1 cellular context compared by ENCODE assay signal in the genomic region with DNA sequence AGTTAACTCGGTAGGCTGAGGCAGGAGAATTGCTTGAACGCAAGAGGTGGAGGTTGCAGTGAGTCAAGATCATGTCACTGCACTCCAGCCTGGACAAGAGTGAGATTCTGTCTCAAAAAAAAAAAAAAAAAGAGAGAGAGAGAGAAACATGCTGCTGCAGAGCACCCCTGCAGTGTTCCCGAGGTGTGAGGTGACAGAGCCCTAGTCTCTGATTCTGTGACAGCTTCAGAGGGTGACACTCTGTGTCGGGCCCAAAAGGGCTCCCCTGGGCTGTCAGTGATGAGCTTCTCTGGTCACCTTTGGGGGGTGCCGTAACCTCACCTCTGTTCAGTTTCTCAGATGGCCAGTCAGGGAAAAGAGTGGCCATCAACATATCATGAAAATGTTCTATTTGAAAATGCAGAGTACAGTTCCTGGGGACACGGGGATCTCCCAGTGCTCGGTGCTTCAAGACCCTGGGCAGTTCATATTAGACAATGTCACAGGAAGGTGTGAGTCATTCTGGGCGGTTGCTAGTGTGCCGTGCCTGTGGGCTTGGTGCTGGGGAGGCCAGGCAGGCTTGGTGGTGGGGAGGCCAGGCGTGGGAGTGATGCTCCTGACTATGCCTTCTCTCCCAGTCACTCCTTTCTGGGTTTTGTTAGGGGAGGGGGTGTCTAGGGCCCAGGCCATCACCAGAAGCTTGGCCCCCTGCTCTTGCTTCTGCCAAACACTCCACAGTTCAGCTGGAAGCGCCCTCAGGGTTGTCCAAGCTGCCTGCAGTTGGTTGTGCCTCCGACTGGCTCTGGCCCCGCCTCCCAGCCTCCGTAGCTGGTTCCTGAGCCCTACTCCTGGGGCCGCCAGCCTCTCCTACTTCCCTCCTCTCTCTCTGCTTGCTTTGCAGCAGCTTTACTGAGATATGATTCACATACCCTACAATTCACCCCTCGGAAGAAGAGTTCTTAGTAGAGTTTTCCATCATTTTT.
A peak's percentile ranks its signal among the peaks of the same experiment; 100 is the strongest.
TF ChIP-seq lines count a peak whose summit lies in the region.

No MANE protein-coding gene starts in this region.

TF ChIP-seq in K562, 482 proteins besides CTCF, POLR2A, EP300 and RAD21 (continued from another document and continues in another):
- TF ChIP-seq, protein P1, sequence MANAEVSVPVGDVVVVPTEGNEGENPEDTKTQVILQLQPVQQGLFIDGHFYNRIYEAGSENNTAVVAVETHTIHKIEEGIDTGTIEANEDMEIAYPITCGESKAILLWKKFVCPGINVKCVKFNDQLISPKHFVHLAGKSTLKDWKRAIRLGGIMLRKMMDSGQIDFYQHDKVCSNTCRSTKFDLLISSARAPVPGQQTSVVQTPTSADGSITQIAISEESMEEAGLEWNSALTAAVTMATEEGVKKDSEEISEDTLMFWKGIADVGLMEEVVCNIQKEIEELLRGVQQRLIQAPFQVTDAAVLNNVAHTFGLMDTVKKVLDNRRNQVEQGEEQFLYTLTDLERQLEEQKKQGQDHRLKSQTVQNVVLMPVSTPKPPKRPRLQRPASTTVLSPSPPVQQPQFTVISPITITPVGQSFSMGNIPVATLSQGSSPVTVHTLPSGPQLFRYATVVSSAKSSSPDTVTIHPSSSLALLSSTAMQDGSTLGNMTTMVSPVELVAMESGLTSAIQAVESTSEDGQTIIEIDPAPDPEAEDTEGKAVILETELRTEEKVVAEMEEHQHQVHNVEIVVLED (CRISPR knock-in tag; IDR thresholded peaks at IDR 0.05), result no peak
- TF ChIP-seq BDP1 (IDR thresholded peaks at IDR 0.05; ENCODE audit: insufficient read depth, insufficient read length) (no peak), TCF7 (IDR thresholded peaks at IDR 0.05; ENCODE audit: borderline replicate concordance) (peak; percentile 61; the same call in 1 of the 2 replicates), PHF20 (IDR thresholded peaks at IDR 0.05; ENCODE audit: partially characterized antibody) (peak; percentile 6), ESRRB (CRISPR knock-in tag; IDR thresholded peaks at IDR 0.05; ENCODE audit: borderline replicate concordance) (no peak), MCM3 (IDR thresholded peaks at IDR 0.05) (no peak), HDAC2 (IDR thresholded peaks at IDR 0.05) (peak; percentile 65; the same call in 1 of the 2 replicates), ZNF696 (CRISPR knock-in tag; conservative IDR thresholded peaks at IDR 0.05) (no peak), BRCA1 (IDR thresholded peaks at IDR 0.05) (no peak), BRCA1 (CRISPR knock-in tag; IDR thresholded peaks at IDR 0.05) (no peak), DIDO1 (tag; IDR thresholded peaks at IDR 0.05; ENCODE audit: low read depth) (no peak), PHF8 (IDR thresholded peaks at IDR 0.05; ENCODE audit: borderline replicate concordance, low read length) (no peak), ZNF124 (CRISPR knock-in tag; IDR thresholded peaks at IDR 0.05) (no peak), MBD2 (IDR thresholded peaks at IDR 0.05; ENCODE audit: borderline replicate concordance, low read depth) (no peak; the same call in 1 of the 2 replicates), RFX7 (CRISPR knock-in tag; IDR thresholded peaks at IDR 0.05) (no peak), ZNF75A (CRISPR knock-in tag; IDR thresholded peaks at IDR 0.05) (no peak), EP400 (IDR thresholded peaks at IDR 0.05) (no peak), ADNP (tag; IDR thresholded peaks at IDR 0.05) (no peak), MYNN (IDR thresholded peaks at IDR 0.05) (no peak), MYNN (CRISPR knock-in tag; IDR thresholded peaks at IDR 0.05) (no peak)
- TF ChIP-seq, protein P2, sequence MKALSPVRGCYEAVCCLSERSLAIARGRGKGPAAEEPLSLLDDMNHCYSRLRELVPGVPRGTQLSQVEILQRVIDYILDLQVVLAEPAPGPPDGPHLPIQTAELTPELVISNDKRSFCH (CRISPR knock-in tag; IDR thresholded peaks at IDR 0.05), result no peak
- TF ChIP-seq, protein P2 (tag; IDR thresholded peaks at IDR 0.05), result peak; percentile 68
- TF ChIP-seq, protein P3, sequence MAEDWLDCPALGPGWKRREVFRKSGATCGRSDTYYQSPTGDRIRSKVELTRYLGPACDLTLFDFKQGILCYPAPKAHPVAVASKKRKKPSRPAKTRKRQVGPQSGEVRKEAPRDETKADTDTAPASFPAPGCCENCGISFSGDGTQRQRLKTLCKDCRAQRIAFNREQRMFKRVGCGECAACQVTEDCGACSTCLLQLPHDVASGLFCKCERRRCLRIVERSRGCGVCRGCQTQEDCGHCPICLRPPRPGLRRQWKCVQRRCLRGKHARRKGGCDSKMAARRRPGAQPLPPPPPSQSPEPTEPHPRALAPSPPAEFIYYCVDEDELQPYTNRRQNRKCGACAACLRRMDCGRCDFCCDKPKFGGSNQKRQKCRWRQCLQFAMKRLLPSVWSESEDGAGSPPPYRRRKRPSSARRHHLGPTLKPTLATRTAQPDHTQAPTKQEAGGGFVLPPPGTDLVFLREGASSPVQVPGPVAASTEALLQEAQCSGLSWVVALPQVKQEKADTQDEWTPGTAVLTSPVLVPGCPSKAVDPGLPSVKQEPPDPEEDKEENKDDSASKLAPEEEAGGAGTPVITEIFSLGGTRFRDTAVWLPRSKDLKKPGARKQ (CRISPR knock-in tag; IDR thresholded peaks at IDR 0.05), result no peak
- TF ChIP-seq, protein P4, sequence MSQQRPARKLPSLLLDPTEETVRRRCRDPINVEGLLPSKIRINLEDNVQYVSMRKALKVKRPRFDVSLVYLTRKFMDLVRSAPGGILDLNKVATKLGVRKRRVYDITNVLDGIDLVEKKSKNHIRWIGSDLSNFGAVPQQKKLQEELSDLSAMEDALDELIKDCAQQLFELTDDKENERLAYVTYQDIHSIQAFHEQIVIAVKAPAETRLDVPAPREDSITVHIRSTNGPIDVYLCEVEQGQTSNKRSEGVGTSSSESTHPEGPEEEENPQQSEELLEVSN (IDR thresholded peaks at IDR 0.05; ENCODE audit: borderline replicate concordance in 1 of 2, extremely low read depth in 1 of 2, insufficient read depth in 1 of 2, insufficient read length in 1 of 2, low read depth in 1 of 2, low read length in 1 of 2, poor library complexity in 1 of 2, severe bottlenecking in 1 of 2), result no peak
- TF ChIP-seq, protein P5, sequence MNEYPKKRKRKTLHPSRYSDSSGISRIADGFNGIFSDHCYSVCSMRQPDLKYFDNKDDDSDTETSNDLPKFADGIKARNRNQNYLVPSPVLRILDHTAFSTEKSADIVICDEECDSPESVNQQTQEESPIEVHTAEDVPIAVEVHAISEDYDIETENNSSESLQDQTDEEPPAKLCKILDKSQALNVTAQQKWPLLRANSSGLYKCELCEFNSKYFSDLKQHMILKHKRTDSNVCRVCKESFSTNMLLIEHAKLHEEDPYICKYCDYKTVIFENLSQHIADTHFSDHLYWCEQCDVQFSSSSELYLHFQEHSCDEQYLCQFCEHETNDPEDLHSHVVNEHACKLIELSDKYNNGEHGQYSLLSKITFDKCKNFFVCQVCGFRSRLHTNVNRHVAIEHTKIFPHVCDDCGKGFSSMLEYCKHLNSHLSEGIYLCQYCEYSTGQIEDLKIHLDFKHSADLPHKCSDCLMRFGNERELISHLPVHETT (CRISPR knock-in tag; conservative IDR thresholded peaks at IDR 0.05 in 1 of 2, IDR thresholded peaks at IDR 0.05 in 1 of 2), result no peak; a peak in 1 of 4 replicates
- TF ChIP-seq, protein P6, sequence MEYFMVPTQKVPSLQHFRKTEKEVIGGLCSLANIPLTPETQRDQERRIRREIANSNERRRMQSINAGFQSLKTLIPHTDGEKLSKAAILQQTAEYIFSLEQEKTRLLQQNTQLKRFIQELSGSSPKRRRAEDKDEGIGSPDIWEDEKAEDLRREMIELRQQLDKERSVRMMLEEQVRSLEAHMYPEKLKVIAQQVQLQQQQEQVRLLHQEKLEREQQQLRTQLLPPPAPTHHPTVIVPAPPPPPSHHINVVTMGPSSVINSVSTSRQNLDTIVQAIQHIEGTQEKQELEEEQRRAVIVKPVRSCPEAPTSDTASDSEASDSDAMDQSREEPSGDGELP (CRISPR knock-in tag; IDR thresholded peaks at IDR 0.05; ENCODE audit: borderline replicate concordance), result peak; percentile 73; the same call in 1 of the 2 replicates
- TF ChIP-seq, protein P7, sequence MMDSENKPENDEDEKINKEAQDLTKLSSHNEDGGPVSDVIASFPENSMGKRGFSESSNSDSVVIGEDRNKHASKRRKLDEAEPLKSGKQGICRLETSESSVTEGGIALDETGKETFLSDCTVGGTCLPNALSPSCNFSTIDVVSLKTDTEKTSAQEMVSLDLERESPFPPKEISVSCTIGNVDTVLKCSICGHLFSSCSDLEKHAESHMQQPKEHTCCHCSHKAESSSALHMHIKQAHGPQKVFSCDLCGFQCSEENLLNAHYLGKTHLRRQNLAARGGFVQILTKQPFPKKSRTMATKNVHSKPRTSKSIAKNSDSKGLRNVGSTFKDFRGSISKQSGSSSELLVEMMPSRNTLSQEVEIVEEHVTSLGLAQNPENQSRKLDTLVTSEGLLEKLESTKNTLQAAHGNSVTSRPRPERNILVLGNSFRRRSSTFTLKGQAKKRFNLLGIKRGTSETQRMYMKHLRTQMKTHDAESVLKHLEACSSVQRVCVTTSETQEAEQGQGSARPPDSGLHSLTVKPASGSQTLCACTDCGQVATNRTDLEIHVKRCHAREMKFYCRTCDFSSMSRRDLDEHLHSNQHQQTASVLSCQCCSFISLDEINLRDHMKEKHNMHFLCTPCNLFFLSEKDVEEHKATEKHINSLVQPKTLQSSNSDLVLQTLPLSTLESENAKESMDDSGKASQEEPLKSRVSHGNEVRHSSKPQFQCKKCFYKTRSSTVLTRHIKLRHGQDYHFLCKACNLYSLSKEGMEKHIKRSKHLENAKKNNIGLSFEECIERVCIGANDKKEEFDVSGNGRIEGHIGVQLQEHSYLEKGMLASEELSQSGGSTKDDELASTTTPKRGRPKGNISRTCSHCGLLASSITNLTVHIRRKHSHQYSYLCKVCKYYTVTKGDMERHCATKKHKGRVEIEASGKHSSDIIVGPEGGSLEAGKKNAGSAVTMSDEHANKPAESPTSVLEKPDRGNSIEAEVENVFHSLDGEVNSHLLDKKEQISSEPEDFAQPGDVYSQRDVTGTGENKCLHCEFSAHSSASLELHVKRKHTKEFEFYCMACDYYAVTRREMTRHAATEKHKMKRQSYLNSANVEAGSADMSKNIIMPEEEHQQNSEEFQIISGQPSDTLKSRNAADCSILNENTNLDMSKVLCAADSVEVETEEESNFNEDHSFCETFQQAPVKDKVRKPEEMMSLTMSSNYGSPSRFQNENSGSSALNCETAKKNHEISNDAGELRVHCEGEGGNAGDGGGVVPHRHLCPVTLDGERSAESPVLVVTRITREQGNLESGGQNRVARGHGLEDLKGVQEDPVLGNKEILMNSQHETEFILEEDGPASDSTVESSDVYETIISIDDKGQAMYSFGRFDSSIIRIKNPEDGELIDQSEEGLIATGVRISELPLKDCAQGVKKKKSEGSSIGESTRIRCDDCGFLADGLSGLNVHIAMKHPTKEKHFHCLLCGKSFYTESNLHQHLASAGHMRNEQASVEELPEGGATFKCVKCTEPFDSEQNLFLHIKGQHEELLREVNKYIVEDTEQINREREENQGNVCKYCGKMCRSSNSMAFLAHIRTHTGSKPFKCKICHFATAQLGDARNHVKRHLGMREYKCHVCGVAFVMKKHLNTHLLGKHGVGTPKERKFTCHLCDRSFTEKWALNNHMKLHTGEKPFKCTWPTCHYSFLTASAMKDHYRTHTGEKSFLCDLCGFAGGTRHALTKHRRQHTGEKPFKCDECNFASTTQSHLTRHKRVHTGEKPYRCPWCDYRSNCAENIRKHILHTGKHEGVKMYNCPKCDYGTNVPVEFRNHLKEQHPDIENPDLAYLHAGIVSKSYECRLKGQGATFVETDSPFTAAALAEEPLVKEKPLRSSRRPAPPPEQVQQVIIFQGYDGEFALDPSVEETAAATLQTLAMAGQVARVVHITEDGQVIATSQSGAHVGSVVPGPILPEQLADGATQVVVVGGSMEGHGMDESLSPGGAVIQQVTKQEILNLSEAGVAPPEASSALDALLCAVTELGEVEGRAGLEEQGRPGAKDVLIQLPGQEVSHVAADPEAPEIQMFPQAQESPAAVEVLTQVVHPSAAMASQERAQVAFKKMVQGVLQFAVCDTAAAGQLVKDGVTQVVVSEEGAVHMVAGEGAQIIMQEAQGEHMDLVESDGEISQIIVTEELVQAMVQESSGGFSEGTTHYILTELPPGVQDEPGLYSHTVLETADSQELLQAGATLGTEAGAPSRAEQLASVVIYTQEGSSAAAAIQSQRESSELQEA (IDR thresholded peaks at IDR 0.05; ENCODE audit: low read depth), result no peak
